Comparison of ENCODE assay signal across 20 cellular contexts in genomic region chr18:11004294-11004693, GRCh38.
A peak's percentile ranks its signal among the peaks of the same experiment; 100 is the strongest.
DNase-seq lines count a peak whose midpoint lies in the region; ATAC-seq, FAIRE-seq and TF ChIP-seq lines count a peak whose summit lies in the region.
"Had no signal": no experiment of that assay in that cellular context is flagged by ENCODE, and none has a peak within 500 bp of the region (broad histone marks: within the 10 kb centered on the region; RNA-seq: fewer than 3 reads in every experiment).

No MANE protein-coding gene starts in this region.

- FAIRE-seq in RCC 7860 (lab: Jason Lieb, UNC), result peak; percentile 77
- FAIRE-seq: HTR-8/SVneo had no signal

- H3K36me3 ChIP-seq in colonic mucosa, result no peaks in the 10 kb centered on the region

- DNase-seq in ELR (ENCODE audit: low read depth), result peak; percentile 58
- peak; percentile 46 for DNase-seq in RCC 7860 (ENCODE audit: low spot score)
- DNase-seq in epithelial cell of esophagus (ENCODE audit: low read depth), result peak; percentile 17
- DNase-seq in osteocyte (ENCODE audit: extremely low spot score, unreplicated experiment), result no peak
- DNase-seq in natural killer cell treated with Interleukin-12 subunit alpha and Interleukin-12 subunit beta and Interleukin-15 and Interleukin-18, amount 100 ng/mL, for 72 hours (ENCODE audit: low spot score), result no peak
- DNase-seq in colonic mucosa, result no peak
- DNase-seq in Kasumi-1 (lab: John Stamatoyannopoulos, UW), result no peak
- DNase-seq: activated CD8-positive, alpha-beta T cell treated with anti-CD3 and anti-CD28 coated beads for 36 hours; activated T-cell treated with anti-CD3 and anti-CD28 coated beads, Interleukin-2, amount 50 U/mL, for 4 hours; caudate nucleus; COR-L47; effector memory CD4-positive, alpha-beta T cell; H9; left colon; stimulated activated CD4-positive, alpha-beta T cell treated with anti-CD3 and anti-CD28 coated beads, Interleukin-4, amount 100 ng/mL, for 1 hour; substantia nigra had no signal

- H3K4me3 ChIP-seq in epithelial cell of esophagus (ENCODE audit: low read length), result no peak overlapping the region
- no peak overlapping the region for H3K4me3 ChIP-seq in colonic mucosa

- no peak overlapping the region for H3K27ac ChIP-seq in colonic mucosa

- H3K4me3 Mint-ChIP-seq in osteocyte (ENCODE audit: unreplicated experiment), result no peak overlapping the region
- no peak overlapping the region for H3K4me3 Mint-ChIP-seq in natural killer cell treated with Interleukin-12 subunit alpha and Interleukin-12 subunit beta and Interleukin-15 and Interleukin-18, amount 100 ng/mL, for 72 hours
- H3K4me3 Mint-ChIP-seq: activated CD8-positive, alpha-beta T cell treated with anti-CD3 and anti-CD28 coated beads for 36 hours; activated naive CD4-positive, alpha-beta T cell treated with anti-CD3 and anti-CD28 coated beads, Interleukin-2, amount 50 U/mL, for 24 hours; activated T-cell treated with anti-CD3 and anti-CD28 coated beads, Interleukin-2, amount 50 U/mL, for 4 hours; H9; WTC11 had no signal

- ATAC-seq in GM21381 (IDR thresholded peaks at IDR 0.05; ENCODE audit: unreplicated experiment), result no peak
- no peak for ATAC-seq in natural killer cell treated with Interleukin-12 subunit alpha and Interleukin-12 subunit beta and Interleukin-15 and Interleukin-18, amount 100 ng/mL, for 72 hours
- ATAC-seq: activated CD8-positive, alpha-beta T cell treated with anti-CD3 and anti-CD28 coated beads for 36 hours; activated T-cell treated with anti-CD3 and anti-CD28 coated beads, Interleukin-2, amount 50 U/mL, for 4 hours; left colon; WTC11 had no signal

- no peaks in the 10 kb centered on the region for H3K4me1 ChIP-seq in colonic mucosa

- H3K9me3 ChIP-seq in colonic mucosa, result no peaks in the 10 kb centered on the region

- intact Hi-C loops in colonic mucosa (cut with DNase I), result no loop called here

- H3K4me1 Mint-ChIP-seq in osteocyte (ENCODE audit: unreplicated experiment), result peaks cover 63% of the 10 kb centered on the region
- H3K4me1 Mint-ChIP-seq in natural killer cell treated with Interleukin-12 subunit alpha and Interleukin-12 subunit beta and Interleukin-15 and Interleukin-18, amount 100 ng/mL, for 72 hours (ENCODE audit: low read depth in 2 of 2), result no peaks in the 10 kb centered on the region
- H3K4me1 Mint-ChIP-seq: activated naive CD4-positive, alpha-beta T cell treated with anti-CD3 and anti-CD28 coated beads, Interleukin-2, amount 50 U/mL, for 24 hours had no signal

- H3K36me3 Mint-ChIP-seq in osteocyte (ENCODE audit: unreplicated experiment), result peaks cover 22% of the 10 kb centered on the region
- H3K36me3 Mint-ChIP-seq in natural killer cell treated with Interleukin-12 subunit alpha and Interleukin-12 subunit beta and Interleukin-15 and Interleukin-18, amount 100 ng/mL, for 72 hours, result no peaks in the 10 kb centered on the region
- H3K36me3 Mint-ChIP-seq: activated naive CD4-positive, alpha-beta T cell treated with anti-CD3 and anti-CD28 coated beads, Interleukin-2, amount 50 U/mL, for 24 hours; WTC11 had no signal

- H3K9ac ChIP-seq in colonic mucosa (ENCODE audit: low read depth in 2 of 2, low read length in 2 of 2), result no peak overlapping the region

- no peaks in the 10 kb centered on the region for H3K9me3 Mint-ChIP-seq in osteocyte (ENCODE audit: unreplicated experiment)
- H3K9me3 Mint-ChIP-seq in natural killer cell treated with Interleukin-12 subunit alpha and Interleukin-12 subunit beta and Interleukin-15 and Interleukin-18, amount 100 ng/mL, for 72 hours, result no peaks in the 10 kb centered on the region
- H3K9me3 Mint-ChIP-seq: activated CD8-positive, alpha-beta T cell treated with anti-CD3 and anti-CD28 coated beads for 36 hours; activated T-cell treated with anti-CD3 and anti-CD28 coated beads, Interleukin-2, amount 50 U/mL, for 4 hours; H9; WTC11 had no signal

- peak overlapping the region; percentile 90 for H3K27ac Mint-ChIP-seq in osteocyte (ENCODE audit: unreplicated experiment)
- H3K27ac Mint-ChIP-seq in natural killer cell treated with Interleukin-12 subunit alpha and Interleukin-12 subunit beta and Interleukin-15 and Interleukin-18, amount 100 ng/mL, for 72 hours, result no peak overlapping the region
- H3K27ac Mint-ChIP-seq: activated CD8-positive, alpha-beta T cell treated with anti-CD3 and anti-CD28 coated beads for 36 hours; activated naive CD4-positive, alpha-beta T cell treated with anti-CD3 and anti-CD28 coated beads, Interleukin-2, amount 50 U/mL, for 24 hours had no signal

- TF ChIP-seq CTCF in epithelial cell of esophagus (IDR thresholded peaks at IDR 0.05; ENCODE audit: insufficient read depth, low read depth, low read length, missing control alignments) (no peak), osteocyte (IDR thresholded peaks at IDR 0.05) (no peak), colonic mucosa (IDR thresholded peaks at IDR 0.05) (no peak)

- H3K27me3 Mint-ChIP-seq in osteocyte (ENCODE audit: unreplicated experiment), result no peaks in the 10 kb centered on the region
- no peaks in the 10 kb centered on the region for H3K27me3 Mint-ChIP-seq in natural killer cell treated with Interleukin-12 subunit alpha and Interleukin-12 subunit beta and Interleukin-15 and Interleukin-18, amount 100 ng/mL, for 72 hours
- H3K27me3 Mint-ChIP-seq: activated CD8-positive, alpha-beta T cell treated with anti-CD3 and anti-CD28 coated beads for 36 hours; activated naive CD4-positive, alpha-beta T cell treated with anti-CD3 and anti-CD28 coated beads, Interleukin-2, amount 50 U/mL, for 24 hours had no signal

- no peaks in the 10 kb centered on the region for H3K27me3 ChIP-seq in colonic mucosa

Comparison
In these comparisons a context has a peak if more than half of its experiments do, and no peak if none do; other contexts are left out.
1. DNase-seq: peak in ELR (single experiment), RCC 7860 (single experiment) and epithelial cell of esophagus (single experiment); none in osteocyte (single experiment), natural killer cell treated with Interleukin-12 subunit alpha and Interleukin-12 subunit beta and Interleukin-15 and Interleukin-18, amount 100 ng/mL, for 72 hours (single experiment), colonic mucosa (single experiment) and Kasumi-1 (0 of 2).